Comparison of ENCODE assay signal across 18 cellular contexts in the genomic region with DNA sequence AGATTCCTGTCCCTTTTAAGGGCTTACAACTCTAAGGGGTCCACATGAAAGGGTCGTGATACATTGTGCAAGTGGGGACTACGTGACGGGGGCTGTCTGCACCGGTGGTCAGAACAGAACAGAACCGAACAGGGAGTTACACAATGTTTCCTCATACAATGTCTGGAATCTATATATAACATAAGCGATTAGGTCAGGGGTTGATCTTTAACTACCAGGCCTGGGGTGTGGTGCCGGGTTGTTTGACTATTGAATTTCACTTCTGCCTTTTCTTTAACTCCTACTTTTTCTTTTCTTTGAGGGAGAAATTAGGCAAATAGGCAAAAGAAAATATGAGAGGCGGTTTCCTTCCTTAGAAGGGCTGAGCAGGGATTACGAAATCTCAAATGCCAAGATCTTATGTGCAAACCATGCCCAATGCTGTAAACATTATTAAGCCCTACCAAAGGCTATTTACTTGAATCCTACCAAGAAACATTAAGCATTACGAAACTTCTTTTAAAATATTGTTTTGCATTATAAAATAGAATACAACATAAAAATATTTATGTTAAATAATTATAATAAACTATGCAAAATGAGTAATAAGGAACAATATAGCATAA.
DNase-seq lines count a peak whose midpoint lies in the region; ATAC-seq and TF ChIP-seq lines count a peak whose summit lies in the region.
"Had no signal": no experiment of that assay in that cellular context is flagged by ENCODE, and none has a peak within 500 bp of the region (broad histone marks: within the 10 kb centered on the region; RNA-seq: fewer than 3 reads in every experiment).

No MANE protein-coding gene starts in this region.

- H3K4me1 ChIP-seq in skeletal muscle tissue (ENCODE audit: control insufficient read depth in 3 of 3, insufficient read depth in 3 of 3, low read length in 3 of 3) (peaks cover 26 to 38% (median 31%) of the 10 kb centered on the region in 3 donors), SK-N-SH (ENCODE audit: control insufficient read depth in 1 of 2, insufficient read depth in 2 of 2, low read depth in 1 of 2, low read length in 1 of 2) (peaks cover 0 to 10% of the 10 kb centered on the region in 2 experiments; a peak in 1 of 4 replicates)
- H3K4me1 ChIP-seq: pancreas had no signal

- POLR2A ChIA-PET in SK-N-SH (lab: Yijun Ruan, JAX) = no interaction called here

- intact Hi-C loops in left cardiac atrium (cut with DNase I) = no loop called here

- H3K27ac ChIP-seq in skeletal muscle tissue (ENCODE audit: low read depth, low read length) (peak overlapping the region; percentile 61), SK-N-SH (ENCODE audit: low read depth in 2 of 2, low read length in 1 of 2) (no peak overlapping the region)
- H3K27ac ChIP-seq: adrenal gland, pancreas, skin epidermis, tibial artery, WERI-Rb-1 had no signal

- H3K9me3 ChIP-seq in skeletal muscle tissue (ENCODE audit: control insufficient read depth in 3 of 3, low read length in 3 of 3) (no peaks in the 10 kb centered on the region), SK-N-SH (no peaks in the 10 kb centered on the region)
- H3K9me3 ChIP-seq: adrenal gland, pancreas, tibial artery had no signal

- H3K4me2 ChIP-seq in SK-N-SH = no peak overlapping the region

- TF ChIP-seq CTCF in SK-N-SH (IDR thresholded peaks at IDR 0.05) = no peak

- no peaks in the 10 kb centered on the region for H3K36me3 ChIP-seq in skeletal muscle tissue (ENCODE audit: control insufficient read depth in 3 of 3, insufficient read depth in 3 of 3, low read length in 3 of 3)
- H3K36me3 ChIP-seq in SK-N-SH (replicated peaks in 1 of 2; ENCODE audit: control insufficient read depth in 1 of 2, insufficient read depth in 2 of 2, low read length in 1 of 2) = no peaks in the 10 kb centered on the region
- H3K36me3 ChIP-seq: adrenal gland, pancreas, tibial artery, WERI-Rb-1 had no signal

- no peak overlapping the region for H2AFZ ChIP-seq in SK-N-SH (ENCODE audit: low read depth)

- DNase-seq in LoVo (ENCODE audit: low spot score) = peak; percentile 49
- peak; percentile 68 for DNase-seq in amniotic epithelial cell (ENCODE audit: low read depth)
- DNase-seq in SK-N-SH = no peak
- no peak for DNase-seq in DMS79 treated with DMSO at 0.1 percent for 48 hours (lab: John Stamatoyannopoulos, UW)
- no peak for DNase-seq in left cardiac atrium
- DNase-seq: adrenal gland, DMS53, foreskin melanocyte, naive B cell, NCI-H2081, NCI-H526 treated with DMSO at 0.1 percent for 48 hours, pancreas, SW 1271, tibial artery, WERI-Rb-1 had no signal

- no peaks in the 10 kb centered on the region for H3F3A ChIP-seq in SK-N-SH (replicated peaks; ENCODE audit: insufficient read depth)

- peak; percentile 53 for ATAC-seq in GM18909 (IDR thresholded peaks at IDR 0.05; ENCODE audit: poor library complexity, unreplicated experiment)
- no peak for ATAC-seq in left cardiac atrium
- ATAC-seq: pancreas had no signal

- peak overlapping the region in 2 of 3 donors; percentile 4 to 44 for H3K4me3 ChIP-seq in skeletal muscle tissue (ENCODE audit: low read length in 3 of 3)
- H3K4me3 ChIP-seq in SK-N-SH (ENCODE audit: low read depth in 2 of 2, low read length in 1 of 2) = no peak overlapping the region
- H3K4me3 ChIP-seq: adrenal gland, pancreas, skin epidermis, tibial artery had no signal

- H3K79me2 ChIP-seq in SK-N-SH (ENCODE audit: insufficient read depth) = no peaks in the 10 kb centered on the region

- TF ChIP-seq EP300 in SK-N-SH (IDR thresholded peaks at IDR 0.05; ENCODE audit: borderline replicate concordance in 1 of 2, low read depth in 1 of 2, low read length in 1 of 2) = no peak

- H3K27me3 ChIP-seq in skeletal muscle tissue (ENCODE audit: control insufficient read depth in 3 of 3, insufficient read depth in 3 of 3, low read length in 3 of 3) (no peaks in the 10 kb centered on the region), SK-N-SH (ENCODE audit: insufficient read depth) (no peaks in the 10 kb centered on the region)
- H3K27me3 ChIP-seq: adrenal gland, pancreas, tibial artery had no signal

- CTCF ChIA-PET in SK-N-SH (lab: Yijun Ruan, JAX) = no interaction called here

- no peak overlapping the region for H3K9ac ChIP-seq in skeletal muscle tissue (ENCODE audit: low read depth in 1 of 3, low read length in 3 of 3)
- no peak overlapping the region for H3K9ac ChIP-seq in SK-N-SH

- no peaks in the 10 kb centered on the region for H3K9me2 ChIP-seq in SK-N-SH

- no peak for TF ChIP-seq RAD21 in SK-N-SH (IDR thresholded peaks at IDR 0.05; ENCODE audit: low read length)

- no peaks in the 10 kb centered on the region for H4K20me1 ChIP-seq in SK-N-SH (ENCODE audit: insufficient read depth)

- 83% methylated on average over 10 of the region's 10 CpGs for WGBS in SK-N-SH (ENCODE audit: low lambda C conversion rate)

TF ChIP-seq in SK-N-SH, 30 proteins besides CTCF, POLR2A, EP300 and RAD21:
- TF ChIP-seq TEAD4 (IDR thresholded peaks at IDR 0.05; ENCODE audit: borderline replicate concordance, insufficient read depth) (no peak), JUND (IDR thresholded peaks at IDR 0.05) (no peak), NFIC (IDR thresholded peaks at IDR 0.05; ENCODE audit: borderline replicate concordance) (no peak), GATA2 (CRISPR knock-in tag; IDR thresholded peaks at IDR 0.05) (no peak), RXRA (IDR thresholded peaks at IDR 0.05; ENCODE audit: borderline replicate concordance, low read depth) (no peak), MXI1 (IDR thresholded peaks at IDR 0.05; ENCODE audit: low read depth, low read length) (no peak), SMC3 (IDR thresholded peaks at IDR 0.05; ENCODE audit: low read depth, low read length) (no peak), YY1 (IDR thresholded peaks at IDR 0.05; ENCODE audit: low read depth) (no peak), GABPA (IDR thresholded peaks at IDR 0.05; ENCODE audit: low read depth) (no peak), RCOR1 (IDR thresholded peaks at IDR 0.05; ENCODE audit: low read length) (no peak), ELF1 (IDR thresholded peaks at IDR 0.05) (no peak)
- TF ChIP-seq, protein P1, sequence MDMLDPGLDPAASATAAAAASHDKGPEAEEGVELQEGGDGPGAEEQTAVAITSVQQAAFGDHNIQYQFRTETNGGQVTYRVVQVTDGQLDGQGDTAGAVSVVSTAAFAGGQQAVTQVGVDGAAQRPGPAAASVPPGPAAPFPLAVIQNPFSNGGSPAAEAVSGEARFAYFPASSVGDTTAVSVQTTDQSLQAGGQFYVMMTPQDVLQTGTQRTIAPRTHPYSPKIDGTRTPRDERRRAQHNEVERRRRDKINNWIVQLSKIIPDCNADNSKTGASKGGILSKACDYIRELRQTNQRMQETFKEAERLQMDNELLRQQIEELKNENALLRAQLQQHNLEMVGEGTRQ (IDR thresholded peaks at IDR 0.05; ENCODE audit: borderline replicate concordance, low read depth, low read length) = no peak
- TF ChIP-seq, protein P2, sequence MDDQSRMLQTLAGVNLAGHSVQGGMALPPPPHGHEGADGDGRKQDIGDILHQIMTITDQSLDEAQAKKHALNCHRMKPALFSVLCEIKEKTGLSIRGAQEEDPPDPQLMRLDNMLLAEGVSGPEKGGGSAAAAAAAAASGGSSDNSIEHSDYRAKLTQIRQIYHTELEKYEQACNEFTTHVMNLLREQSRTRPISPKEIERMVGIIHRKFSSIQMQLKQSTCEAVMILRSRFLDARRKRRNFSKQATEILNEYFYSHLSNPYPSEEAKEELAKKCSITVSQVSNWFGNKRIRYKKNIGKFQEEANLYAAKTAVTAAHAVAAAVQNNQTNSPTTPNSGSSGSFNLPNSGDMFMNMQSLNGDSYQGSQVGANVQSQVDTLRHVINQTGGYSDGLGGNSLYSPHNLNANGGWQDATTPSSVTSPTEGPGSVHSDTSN (IDR thresholded peaks at IDR 0.05) = no peak
- TF ChIP-seq, protein P3, sequence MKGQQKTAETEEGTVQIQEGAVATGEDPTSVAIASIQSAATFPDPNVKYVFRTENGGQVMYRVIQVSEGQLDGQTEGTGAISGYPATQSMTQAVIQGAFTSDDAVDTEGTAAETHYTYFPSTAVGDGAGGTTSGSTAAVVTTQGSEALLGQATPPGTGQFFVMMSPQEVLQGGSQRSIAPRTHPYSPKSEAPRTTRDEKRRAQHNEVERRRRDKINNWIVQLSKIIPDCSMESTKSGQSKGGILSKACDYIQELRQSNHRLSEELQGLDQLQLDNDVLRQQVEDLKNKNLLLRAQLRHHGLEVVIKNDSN (IDR thresholded peaks at IDR 0.05; ENCODE audit: borderline replicate concordance, low read depth) = no peak
- TF ChIP-seq, protein P4, sequence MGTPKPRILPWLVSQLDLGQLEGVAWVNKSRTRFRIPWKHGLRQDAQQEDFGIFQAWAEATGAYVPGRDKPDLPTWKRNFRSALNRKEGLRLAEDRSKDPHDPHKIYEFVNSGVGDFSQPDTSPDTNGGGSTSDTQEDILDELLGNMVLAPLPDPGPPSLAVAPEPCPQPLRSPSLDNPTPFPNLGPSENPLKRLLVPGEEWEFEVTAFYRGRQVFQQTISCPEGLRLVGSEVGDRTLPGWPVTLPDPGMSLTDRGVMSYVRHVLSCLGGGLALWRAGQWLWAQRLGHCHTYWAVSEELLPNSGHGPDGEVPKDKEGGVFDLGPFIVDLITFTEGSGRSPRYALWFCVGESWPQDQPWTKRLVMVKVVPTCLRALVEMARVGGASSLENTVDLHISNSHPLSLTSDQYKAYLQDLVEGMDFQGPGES (IDR thresholded peaks at IDR 0.05; ENCODE audit: low read depth, low read length) = no peak
TF ChIP-seq in SK-N-SH: peak in this region for 0.

Comparison
In these comparisons a context has a peak if more than half of its experiments do, and no peak if none do; other contexts are left out.
1. DNase-seq: peak in LoVo (single experiment) and amniotic epithelial cell (single experiment); none in SK-N-SH (single experiment), DMS79 treated with DMSO at 0.1 percent for 48 hours (single experiment) and left cardiac atrium (single experiment).
2. H3K4me3 ChIP-seq: peak in skeletal muscle tissue (2 of 3); none in SK-N-SH (0 of 2).